In the genomic region with DNA sequence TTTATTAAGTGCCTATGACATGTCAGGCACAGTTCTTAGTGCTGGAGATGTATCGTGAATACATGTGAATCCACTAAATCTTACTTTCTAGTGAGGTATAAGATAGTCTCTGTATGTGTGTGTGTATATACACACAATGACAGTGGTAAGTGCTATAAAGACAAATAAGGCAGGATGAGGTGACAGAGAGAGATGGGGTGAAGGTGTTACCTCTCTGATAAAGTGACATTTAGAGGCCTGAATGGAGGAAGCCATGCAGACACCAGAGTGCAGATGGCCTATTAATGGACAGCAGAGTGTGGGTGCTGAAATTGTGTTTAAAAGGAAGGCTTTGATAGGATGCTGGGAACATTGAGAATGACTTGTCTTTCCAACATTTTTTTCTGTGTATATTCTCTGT, we compare ENCODE assay signal across 21 cellular contexts.
"Had no signal": no experiment of that assay in that cellular context is flagged by ENCODE, and none has a peak within 500 bp of the region (broad histone marks: within the 10 kb centered on the region; RNA-seq: fewer than 3 reads in every experiment).

No MANE protein-coding gene starts in this region.

- H3K4me1 ChIP-seq: colonic mucosa, esophagus muscularis mucosa, gastroesophageal sphincter, heart right ventricle, left lung, lower lobe of right lung had no signal

- FAIRE-seq: endothelial cell of umbilical vein, frontal cortex, islet of Langerhans, keratinocyte had no signal

- ATAC-seq: foreskin keratinocyte, gastroesophageal sphincter, heart right ventricle, left cardiac atrium, left lung, left ventricle myocardium superior, lower lobe of right lung, mucosa of descending colon had no signal

- H3K27ac ChIP-seq: colonic mucosa, esophagus muscularis mucosa, foreskin keratinocyte, gastroesophageal sphincter, heart right ventricle, left lung, lower lobe of right lung had no signal

- H3K27ac Mint-ChIP-seq: dendritic cell treated with granulocyte-macrophage colony-stimulating factor and Interleukin-4, amounts not matched to agents 40 ng/mL and 50 ng/mL, for 4 days; mesothelial cell of epicardium had no signal

- H3K4me3 Mint-ChIP-seq: dendritic cell treated with granulocyte-macrophage colony-stimulating factor and Interleukin-4, amounts not matched to agents 40 ng/mL and 50 ng/mL, for 4 days; mesothelial cell of epicardium had no signal

- H3K4me3 ChIP-seq: colonic mucosa, esophagus muscularis mucosa, gastroesophageal sphincter, heart right ventricle, left lung, lower lobe of right lung, mucosa of descending colon had no signal

- H3K27me3 Mint-ChIP-seq: dendritic cell treated with granulocyte-macrophage colony-stimulating factor and Interleukin-4, amounts not matched to agents 40 ng/mL and 50 ng/mL, for 4 days had no signal

- DNase-seq: colonic mucosa; cortex of kidney; effector CD8-positive, alpha-beta T cell; foreskin keratinocyte; head of caudate nucleus; heart right ventricle; hippocampal formation; left cardiac atrium; left lung; left ventricle myocardium superior; lower lobe of right lung; mesenchymal stem cell; mucosa of descending colon had no signal

- H3K27me3 ChIP-seq: colonic mucosa, esophagus muscularis mucosa, foreskin keratinocyte, gastroesophageal sphincter, heart right ventricle, left lung had no signal

- H3K9me3 Mint-ChIP-seq: dendritic cell treated with granulocyte-macrophage colony-stimulating factor and Interleukin-4, amounts not matched to agents 40 ng/mL and 50 ng/mL, for 4 days had no signal

- H3K9me3 ChIP-seq: colonic mucosa, esophagus muscularis mucosa, gastroesophageal sphincter, heart right ventricle, left lung, lower lobe of right lung, mucosa of descending colon had no signal

- H3K36me3 Mint-ChIP-seq: mesothelial cell of epicardium had no signal

- H3K36me3 ChIP-seq: colonic mucosa, esophagus muscularis mucosa, gastroesophageal sphincter, heart right ventricle, left lung, lower lobe of right lung had no signal
